Comparison of ENCODE assay signal across 20 cellular contexts in genomic region chr5:149304195-149305072, GRCh38. TPM values are rescaled to one million over a fixed set of nuclear protein-coding genes. Genes with fewer than 3 reads are reported as not detected.
"Had no signal": no experiment of that assay in that cellular context is flagged by ENCODE, and none has a peak within 500 bp of the region (broad histone marks: within the 10 kb centered on the region; RNA-seq: fewer than 3 reads in every experiment).

No MANE protein-coding gene starts in this region.

- H3K9ac ChIP-seq: neural progenitor cell, parathyroid adenoma had no signal

- H3K27me3 ChIP-seq: brain microvascular endothelial cell, neural progenitor cell, thyroid gland, uterus had no signal

- H3K36me3 ChIP-seq: brain microvascular endothelial cell, neural progenitor cell, thyroid gland, uterus had no signal

- H3K4me3 ChIP-seq: coronary artery, neural progenitor cell, thyroid gland, uterus had no signal

- DNase-seq: activated CD4-positive, alpha-beta T cell treated with anti-CD3 and anti-CD28 coated beads for 36 hours; activated CD4-positive, alpha-beta T cell treated with anti-CD3 and anti-CD28 coated beads, Interleukin-2, amount 50 U/mL, for 48 hours; activated naive CD8-positive, alpha-beta T cell treated with anti-CD3 and anti-CD28 coated beads, Interleukin-2, amount 10 ng/mL, durations not matched to agents 7 days and 5 days; activated T-cell treated with anti-CD3 and anti-CD28 coated beads for 4 hours; anterior cingulate cortex; brain microvascular endothelial cell; immature natural killer cell; stimulated activated CD4-positive, alpha-beta T cell treated with anti-CD3 and anti-CD28 coated beads, Interleukin-12 subunit alpha, Interleukin-12 subunit beta, amount 100 ng/mL, for 4 hours; stimulated activated CD4-positive, alpha-beta T cell treated with anti-CD3 and anti-CD28 coated beads, Interleukin-1b, Interleukin-23, amount 100 ng/mL, for 48 hours; stimulated activated CD8-positive, alpha-beta memory T cell treated with anti-CD3 and anti-CD28 coated beads, Interleukin-4, amount 100 ng/mL, for 48 hours; stimulated activated naive CD4-positive, alpha-beta T cell; T-cell; thyroid gland; uterus had no signal

- H3K27ac ChIP-seq: brain microvascular endothelial cell, neural progenitor cell, parathyroid adenoma had no signal

- H3K9me3 ChIP-seq: thyroid gland, uterus had no signal

- H3K4me1 ChIP-seq: neural progenitor cell, parathyroid adenoma, thyroid gland, uterus had no signal

- ATAC-seq: activated CD4-positive, alpha-beta T cell treated with anti-CD3 and anti-CD28 coated beads for 36 hours; SK-N-SH treated with all-trans-retinoic acid at 6 μM for 48 hours; T-cell; WTC11 had no signal

RNA-seq across cellular contexts. Expression of gene AFAP1L1, which starts 32.8 kb away (rescaled TPM):
- total RNA-seq: activated T-helper 1 cell treated with anti-CD3 and anti-CD28 coated beads, Interleukin-12 subunit alpha, Interleukin-12 subunit beta, Interleukin-2, Interleukin-4 antibody, amounts not matched to agents 30 ng/mL and 10 ng/mL and 1 ng/mL, durations not matched to agents 14 hours and 24 hours and 36 hours had no signal
